25 cellular contexts compared by ENCODE assay signal in the genomic region with DNA sequence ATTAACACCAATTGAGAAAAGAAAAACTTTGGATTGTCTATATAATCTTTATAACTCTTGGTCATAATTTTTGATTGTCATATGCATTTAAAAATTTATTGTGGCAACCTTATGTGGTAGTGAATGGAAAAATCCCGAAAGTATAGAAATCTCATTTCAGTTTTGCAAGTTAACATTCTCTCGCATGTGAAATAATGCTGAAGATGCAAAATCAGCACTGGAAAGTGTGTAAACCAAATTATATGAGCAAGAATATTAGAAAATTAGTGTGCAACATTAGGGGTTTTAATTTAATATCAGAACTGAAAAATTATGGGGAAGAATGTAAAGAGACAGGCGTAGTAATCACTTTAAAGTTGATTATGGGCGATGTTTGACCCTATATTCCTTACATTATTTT.
DNase-seq lines count a peak whose midpoint lies in the region; ATAC-seq, FAIRE-seq and TF ChIP-seq lines count a peak whose summit lies in the region.
"Had no signal": no experiment of that assay in that cellular context is flagged by ENCODE, and none has a peak within 500 bp of the region (broad histone marks: within the 10 kb centered on the region; RNA-seq: fewer than 3 reads in every experiment).

No MANE protein-coding gene starts in this region.

- H3K36me3 ChIP-seq in HepG2 (replicated peaks in 1 of 2; ENCODE audit: control insufficient read depth in 1 of 2, insufficient read depth in 2 of 2, low read length in 2 of 2) (no peaks in the 10 kb centered on the region), right lobe of liver (no peaks in the 10 kb centered on the region), IMR-90 (ENCODE audit: control insufficient read depth, insufficient read depth, low read length) (no peaks in the 10 kb centered on the region), K562 (ENCODE audit: control insufficient read depth, insufficient read depth, low read length) (no peaks in the 10 kb centered on the region)
- H3K36me3 ChIP-seq: BE2C, BLaER1 had no signal

- 1% methylated on average over 4 of the region's 4 CpGs for WGBS in HepG2 (ENCODE audit: low lambda C conversion rate)
- 30% methylated on average over 4 of the region's 4 CpGs for WGBS in right lobe of liver (ENCODE audit: insufficient coverage, low coverage, low lambda C conversion rate, missing lambda C conversion rate)
- WGBS in IMR-90 (ENCODE audit: extremely low coverage in 2 of 2, insufficient read length in 1 of 2), 2 experiments, result no CpG with 5 or more reads among the region's 4 CpGs
- WGBS in K562 (ENCODE audit: insufficient coverage, low coverage, missing lambda C conversion rate), result 61% methylated on average over 4 of the region's 4 CpGs

- H3K79me2 ChIP-seq in HepG2 (ENCODE audit: insufficient read depth, low read length) (no peaks in the 10 kb centered on the region), K562 (ENCODE audit: control insufficient read depth, insufficient read depth, low read length) (no peaks in the 10 kb centered on the region)

- H2BK15ac ChIP-seq in IMR-90 (ENCODE audit: low read depth, low read length), result no peak overlapping the region

- H2BK20ac ChIP-seq in IMR-90 (ENCODE audit: low read depth, low read length), result no peak overlapping the region

- H3K4me1 ChIP-seq in HepG2 (ENCODE audit: insufficient read depth, low read length) (no peaks in the 10 kb centered on the region), right lobe of liver (no peaks in the 10 kb centered on the region), IMR-90 (ENCODE audit: control insufficient read depth, insufficient read depth, low read length) (no peaks in the 10 kb centered on the region), K562 (replicated peaks in 1 of 2; ENCODE audit: control insufficient read depth in 2 of 2, insufficient read depth in 2 of 2, low read length in 2 of 2) (no peaks in the 10 kb centered on the region)
- H3K4me1 ChIP-seq: BE2C had no signal

- no peak for TF ChIP-seq EP300 in HepG2 (IDR thresholded peaks at IDR 0.05; ENCODE audit: low read depth in 2 of 2, low read length in 2 of 2)
- TF ChIP-seq EP300 in HepG2 (CRISPR knock-in tag; IDR thresholded peaks at IDR 0.05; ENCODE audit: borderline replicate concordance), result no peak
- no peak for TF ChIP-seq EP300 in K562 (IDR thresholded peaks at IDR 0.05; ENCODE audit: low read length)

- H3K9me3 ChIP-seq in HepG2 (ENCODE audit: low read length), result no peaks in the 10 kb centered on the region
- H3K9me3 ChIP-seq in right lobe of liver, result no peaks in the 10 kb centered on the region
- H3K9me3 ChIP-seq in IMR-90 (ENCODE audit: control insufficient read depth, insufficient read depth, low read length), result no peaks in the 10 kb centered on the region; the same call in 1 of the 2 replicates
- no peaks in the 10 kb centered on the region for H3K9me3 ChIP-seq in K562 (replicated peaks; ENCODE audit: control insufficient read depth, insufficient read depth, low read depth, low read length)
- H3K9me3 ChIP-seq: BE2C had no signal

- H2AFZ ChIP-seq in HepG2 (ENCODE audit: low read length) (no peak overlapping the region), IMR-90 (replicated peaks; ENCODE audit: low read length, poor library complexity) (no peak overlapping the region), K562 (ENCODE audit: low read depth, low read length) (no peak overlapping the region)

- FAIRE-seq in HepG2 (lab: Jason Lieb, UNC) (no peak), K562 (lab: Jason Lieb, UNC) (no peak), H54 (lab: Jason Lieb, UNC) (no peak)
- FAIRE-seq: GM12878, GM12892, GM18507 had no signal

- H2AK5ac ChIP-seq in IMR-90 (ENCODE audit: low read depth, low read length), result no peak overlapping the region

- H2BK120ac ChIP-seq in IMR-90 (ENCODE audit: low read depth, low read length), result no peak overlapping the region

- POLR2A ChIA-PET in HepG2 (lab: Yijun Ruan, JAX), result no interaction called here
- POLR2A ChIA-PET in IMR-90 (lab: Charles Lee; ENCODE audit: unreplicated experiment), result no interaction called here
- POLR2A ChIA-PET in K562 (lab: Yijun Ruan, JAX), result no interaction called here

- H4K20me1 ChIP-seq in HepG2 (ENCODE audit: insufficient read depth, low read length) (no peaks in the 10 kb centered on the region), IMR-90 (ENCODE audit: insufficient read depth, low read length) (no peaks in the 10 kb centered on the region), K562 (replicated peaks; ENCODE audit: control insufficient read depth, insufficient read depth, low read length) (no peaks in the 10 kb centered on the region)
- H4K20me1 ChIP-seq: BLaER1 had no signal

- H3K9ac ChIP-seq in HepG2 (ENCODE audit: insufficient read depth, low read depth, low read length) (no peak overlapping the region), IMR-90 (ENCODE audit: low read depth, low read length) (no peak overlapping the region), K562 (ENCODE audit: insufficient read depth in 1 of 2, low read depth in 2 of 2, low read length in 2 of 2) (no peak overlapping the region; a peak in 1 of 4 replicates)
- H3K9ac ChIP-seq: BLaER1 had no signal

- H3K14ac ChIP-seq in IMR-90 (replicated peaks; ENCODE audit: low read depth, low read length), result no peak overlapping the region

- no peak overlapping the region for H3K4ac ChIP-seq in IMR-90 (ENCODE audit: low read depth, low read length)

- ATAC-seq in HepG2, result no peak
- ATAC-seq in right lobe of liver, result no peak
- ATAC-seq in IMR-90 (ENCODE audit: low read depth), result no peak
- no peak for ATAC-seq in K562
- no peak for ATAC-seq in HG03159 (IDR thresholded peaks at IDR 0.05; ENCODE audit: unreplicated experiment)
- ATAC-seq: GM12878 had no signal

- H4K5ac ChIP-seq in IMR-90 (ENCODE audit: low read depth, low read length), result no peak overlapping the region

- TF ChIP-seq POLR2A in HepG2 (IDR thresholded peaks at IDR 0.05; ENCODE audit: insufficient read depth in 1 of 2, low read depth in 2 of 2, low read length in 2 of 2), result no peak
- no peak for TF ChIP-seq POLR2A in right lobe of liver (IDR thresholded peaks at IDR 0.05)
- TF ChIP-seq POLR2A in IMR-90 (IDR thresholded peaks at IDR 0.05; ENCODE audit: low read depth, low read length), result no peak
- TF ChIP-seq POLR2A in K562 (conservative IDR thresholded peaks at IDR 0.05), result no peak
- no peak for TF ChIP-seq POLR2A in H54 (IDR thresholded peaks at IDR 0.05; ENCODE audit: low read depth, low read length)

- CTCF ChIA-PET in HepG2 (lab: Yijun Ruan, JAX; ENCODE audit: low intra/inter-chr PET ratio, low total read pairs) (no interaction called here), IMR-90 (lab: Yijun Ruan, JAX) (no interaction called here), K562 (lab: Yijun Ruan, JAX; ENCODE audit: low intra/inter-chr PET ratio) (no interaction called here)

- no peak overlapping the region for H2AK9ac ChIP-seq in IMR-90 (replicated peaks; ENCODE audit: low read depth, low read length, poor library complexity)

- no peak for TF ChIP-seq RAD21 in HepG2 (CRISPR knock-in tag; IDR thresholded peaks at IDR 0.05)
- TF ChIP-seq RAD21 in IMR-90 (IDR thresholded peaks at IDR 0.05; ENCODE audit: low read length), result no peak
- TF ChIP-seq RAD21 in K562 (CRISPR knock-in tag; conservative IDR thresholded peaks at IDR 0.05 in 1 of 2, IDR thresholded peaks at IDR 0.05 in 1 of 2), result no peak

- H3K4me3 ChIP-seq in HepG2 (replicated peaks in 1 of 3; ENCODE audit: insufficient read depth in 1 of 3, low read depth in 2 of 3, low read length in 3 of 3), result no peak overlapping the region
- H3K4me3 ChIP-seq in right lobe of liver, result no peak overlapping the region
- no peak overlapping the region for H3K4me3 ChIP-seq in IMR-90 (ENCODE audit: insufficient read depth, low read depth, low read length)
- no peak overlapping the region for H3K4me3 ChIP-seq in K562
- H3K4me3 ChIP-seq: BLaER1, GM12878 had no signal

- BruUV-seq in HepG2 (replicated peaks; lab: Mats Ljungman, UMichigan), result no TSS peak
- no TSS peak for BruUV-seq in IMR-90 (replicated peaks; lab: Mats Ljungman, UMichigan)
- BruUV-seq in K562 (replicated peaks; lab: Mats Ljungman, UMichigan), result no TSS peak

- dilution Hi-C loops in IMR-90 (cut with HindIII; ENCODE audit: low sequenced_read_pairs, unreplicated experiment), result no loop called here

- H3K27me3 ChIP-seq in HepG2 (ENCODE audit: control insufficient read depth in 1 of 2, insufficient read depth in 2 of 2, low read length in 2 of 2) (no peaks in the 10 kb centered on the region), right lobe of liver (no peaks in the 10 kb centered on the region), IMR-90 (ENCODE audit: control insufficient read depth, insufficient read depth, low read length) (no peaks in the 10 kb centered on the region), K562 (ENCODE audit: control insufficient read depth in 2 of 2, insufficient read depth in 2 of 2, low read length in 2 of 2) (no peaks in the 10 kb centered on the region)
- H3K27me3 ChIP-seq: BE2C, BLaER1 had no signal

- intact Hi-C loops in HepG2 (cut with micrococcal nuclease; ENCODE audit: unreplicated experiment) (no loop called here), right lobe of liver (cut with DNase I) (no loop called here), IMR-90 (cut with micrococcal nuclease) (no loop called here), K562 (cut with micrococcal nuclease) (no loop called here)

- H3K18ac ChIP-seq in IMR-90 (ENCODE audit: low read depth, low read length), result no peak overlapping the region

- H4K8ac ChIP-seq in IMR-90 (ENCODE audit: low read depth in 2 of 2, low read length in 2 of 2), result no peak overlapping the region

- H3K79me1 ChIP-seq in IMR-90 (ENCODE audit: low read depth in 1 of 2, low read length in 2 of 2), result no peaks in the 10 kb centered on the region

- no peak overlapping the region for H3K27ac ChIP-seq in HepG2 (ENCODE audit: extremely low read length, insufficient read depth, low read length)
- H3K27ac ChIP-seq in right lobe of liver, result no peak overlapping the region
- no peak overlapping the region for H3K27ac ChIP-seq in IMR-90 (ENCODE audit: insufficient read depth, low read length)
- H3K27ac ChIP-seq in K562 (ENCODE audit: extremely low read depth, low read depth, low read length), result peak overlapping the region; percentile 80; the same call in 1 of the 3 replicates
- H3K27ac ChIP-seq: 22Rv1, BLaER1 had no signal

- H3K4me2 ChIP-seq in HepG2 (ENCODE audit: low read depth, low read length) (no peak overlapping the region), IMR-90 (ENCODE audit: low read depth, low read length) (no peak overlapping the region), K562 (ENCODE audit: insufficient read depth, low read length) (no peak overlapping the region)
- H3K4me2 ChIP-seq: BLaER1 had no signal

- no peak for TF ChIP-seq CTCF in HepG2 (CRISPR knock-in tag; IDR thresholded peaks at IDR 0.05)
- TF ChIP-seq CTCF in right lobe of liver (IDR thresholded peaks at IDR 0.05), result no peak
- no peak for TF ChIP-seq CTCF in IMR-90 (conservative IDR thresholded peaks at IDR 0.05; ENCODE audit: low read depth, low read length)
- no peak for TF ChIP-seq CTCF in K562 (IDR thresholded peaks at IDR 0.05 in 2 of 3, conservative IDR thresholded peaks at IDR 0.05 in 1 of 3; ENCODE audit: insufficient read depth in 2 of 3, low read depth in 1 of 3, low read length in 3 of 3)

- DNase-seq in HepG2 (ENCODE audit: low spot score) (no peak), right lobe of liver (no peak), IMR-90 (no peak), K562 (ENCODE audit: extremely low read depth in 1 of 4, low spot score in 3 of 4) (no peak), H54 (ENCODE audit: insufficient read length, low spot score) (no peak)
- DNase-seq: ACHN; BE2C; C1 segment of cervical spinal cord; CD4-positive, alpha-beta memory T cell; CD4-positive, CD25-positive, alpha-beta regulatory T cell; CD8-positive, alpha-beta memory T cell; COR-L47; DMS 273 treated with DMSO at 0.1 percent for 48 hours; DMS153; DMS53; DMS79; DND-41; EL; GDM1 had no signal

- H3K56ac ChIP-seq in IMR-90 (ENCODE audit: extremely low read depth, insufficient read depth, low read length), result no peak overlapping the region

- no peak overlapping the region for H3K23ac ChIP-seq in IMR-90 (ENCODE audit: low read depth, low read length)

- H4K91ac ChIP-seq in IMR-90 (ENCODE audit: insufficient read depth, low read depth, low read length), result no peak overlapping the region

- H3K9me1 ChIP-seq in IMR-90 (ENCODE audit: insufficient read depth, low read length), result no peaks in the 10 kb centered on the region
- no peaks in the 10 kb centered on the region for H3K9me1 ChIP-seq in K562 (ENCODE audit: control insufficient read depth, insufficient read depth, low read length)

- in situ Hi-C loops in HepG2 (cut with HindIII; ENCODE audit: extremely low pct_ligation_motif_present, low pct_unique_long_range_greater_than_20kb) (no loop called here), IMR-90 (cut with MboI; ENCODE audit: low sequenced_read_pairs) (no loop called here), K562 (cut with MboI) (no loop called here)

- H2BK5ac ChIP-seq in IMR-90 (ENCODE audit: low read depth, low read length, poor library complexity, severe bottlenecking), result no peak overlapping the region
